27 cellular contexts compared by ENCODE assay signal in genomic region chr16:1197237-1197866, GRCh38. TPM values are rescaled to one million over a fixed set of nuclear protein-coding genes. Genes with fewer than 3 reads are reported as not detected.
DNase-seq lines count a peak whose midpoint lies in the region; ATAC-seq and TF ChIP-seq lines count a peak whose summit lies in the region.
"Had no signal": no experiment of that assay in that cellular context is flagged by ENCODE, and none has a peak within 500 bp of the region (broad histone marks: within the 10 kb centered on the region; RNA-seq: fewer than 3 reads in every experiment).

No MANE protein-coding gene starts in this region.

- H3K9me3 ChIP-seq in HEK293 (ENCODE audit: control insufficient read depth, insufficient read depth, low read depth, low read length) (no peaks in the 10 kb centered on the region), body of pancreas (no peaks in the 10 kb centered on the region), SJCRH30 (replicated peaks) (no peaks in the 10 kb centered on the region)
- H3K9me3 ChIP-seq: adrenal gland, colonic mucosa, neutrophil, testis had no signal

- POLR2A ChIA-PET in HEK293 (lab: Yijun Ruan, JAX): no interaction called here

- CTCF ChIA-PET in HEK293 (lab: Yijun Ruan, JAX): interaction anchor here (1.2 kb wide), 1 partner anchor 15 kb away, joined by 5 read pairs; no protein-coding TSS in a partner anchor

- no peak for TF ChIP-seq CTCF in HEK293 (tag by site-specific recombination; IDR thresholded peaks at IDR 0.05)
- TF ChIP-seq CTCF in body of pancreas (IDR thresholded peaks at IDR 0.05): no peak

- no peaks in the 10 kb centered on the region for H3K27me3 ChIP-seq in body of pancreas
- no peaks in the 10 kb centered on the region for H3K27me3 ChIP-seq in SJCRH30
- H3K27me3 ChIP-seq: adrenal gland, colonic mucosa, testis had no signal

- WGBS in body of pancreas, 2 donors: 55 to 64% methylated on average over 9 to 19 of the region's 19 CpGs

- TF ChIP-seq POLR2A in body of pancreas (IDR thresholded peaks at IDR 0.05): no peak

- H3K27ac ChIP-seq in HEK293 (ENCODE audit: extremely low read depth, low read depth, low read length): no peak overlapping the region
- H3K27ac ChIP-seq in body of pancreas: no peak overlapping the region
- no peak overlapping the region for H3K27ac ChIP-seq in SJCRH30
- H3K27ac ChIP-seq: adrenal gland, colonic mucosa, KMS-11, neutrophil, testis had no signal

- H3K4me3 ChIP-seq in HEK293 (ENCODE audit: low read depth, low read length) (no peak overlapping the region), body of pancreas (no peak overlapping the region), SJCRH30 (no peak overlapping the region)
- H3K4me3 ChIP-seq: adrenal gland, colonic mucosa, testis had no signal

- H3K36me3 ChIP-seq in HEK293 (ENCODE audit: control insufficient read depth in 2 of 2, insufficient read depth in 1 of 2, low read length in 2 of 2) (no peaks in the 10 kb centered on the region), body of pancreas (replicated peaks in 1 of 2; ENCODE audit: insufficient read depth in 1 of 2, low read depth in 2 of 2) (no peaks in the 10 kb centered on the region), SJCRH30 (no peaks in the 10 kb centered on the region)
- H3K36me3 ChIP-seq: adrenal gland, colonic mucosa, neutrophil had no signal

- DNase-seq in COR-L47 (lab: John Stamatoyannopoulos, UW) (peak; percentile 96), NCI-H2081 (lab: John Stamatoyannopoulos, UW) (peak; percentile 34 to 79), body of pancreas (peak in 3 of 4 donors; percentile 53 to 64 (median 54)), SJCRH30 (no peak), DMS 273 (lab: John Stamatoyannopoulos, UW; ENCODE audit: unreplicated experiment) (no peak)
- DNase-seq: activated CD8-positive, alpha-beta T cell treated with anti-CD3 and anti-CD28 coated beads, Interleukin-2, amount 10 ng/mL, durations not matched to agents 7 days and 5 days; activated naive CD4-positive, alpha-beta T cell; activated T-cell treated with anti-CD3 and anti-CD28 coated beads, Interleukin-2, amount 50 U/mL, for 1 hour; adrenal gland; colonic mucosa; GF-D8; kidney glomerular epithelial cell; mammary epithelial cell; NCI-H510A treated with DMSO at 0.1 percent for 48 hours; small intestine; stimulated activated CD4-positive, alpha-beta T cell treated with anti-CD3 and anti-CD28 coated beads, Interleukin-2, amount 100 ng/mL, for 48 hours; stimulated activated naive CD4-positive, alpha-beta T cell; testis had no signal

- peaks cover 3% of the 10 kb centered on the region; the same call in 1 of the 2 replicates for H3K4me1 ChIP-seq in HEK293 (ENCODE audit: control insufficient read depth, insufficient read depth, low read length)
- peaks cover 6% of the 10 kb centered on the region for H3K4me1 ChIP-seq in body of pancreas
- no peaks in the 10 kb centered on the region for H3K4me1 ChIP-seq in SJCRH30
- H3K4me1 ChIP-seq: colonic mucosa, testis had no signal

- ATAC-seq in body of pancreas: no peak
- no peak for ATAC-seq in HG03135 (IDR thresholded peaks at IDR 0.05; ENCODE audit: unreplicated experiment)
- no peak for ATAC-seq in GM21390 (IDR thresholded peaks at IDR 0.05; ENCODE audit: unreplicated experiment)
- ATAC-seq: activated CD8-positive, alpha-beta T cell treated with anti-CD3 and anti-CD28 coated beads, Interleukin-2, amount 10 ng/mL, durations not matched to agents 7 days and 5 days had no signal

- intact Hi-C loops in body of pancreas (cut with DNase I): no loop called here

TF ChIP-seq in HEK293, 187 proteins besides CTCF, POLR2A, EP300 and RAD21 (continues in another document):
- TF ChIP-seq ZEB2 (tag by site-specific recombination; IDR thresholded peaks at IDR 0.05): 0 out of 2 replicates have a peak, but pooled peaks have one; percentile 15
- no peak for TF ChIP-seq ZNF624 (tag by site-specific recombination; IDR thresholded peaks at IDR 0.05)
- TF ChIP-seq GLIS2 (tag by site-specific recombination; IDR thresholded peaks at IDR 0.05): peak; percentile 48; the same call in 1 of the 2 replicates
- peak; percentile 71; the same call in 1 of the 2 replicates for TF ChIP-seq ZBTB48 (tag by site-specific recombination; IDR thresholded peaks at IDR 0.05)
- TF ChIP-seq KLF1 (tag by site-specific recombination; IDR thresholded peaks at IDR 0.05): peak; percentile 36; the same call in 1 of the 2 replicates
- 0 out of 2 replicates have a peak, but pooled peaks have one; percentile 18 for TF ChIP-seq ZSCAN23 (tag by site-specific recombination; IDR thresholded peaks at IDR 0.05)
- peak; percentile 63 for TF ChIP-seq ZBTB17 (tag by site-specific recombination; IDR thresholded peaks at IDR 0.05)
- TF ChIP-seq ZBTB20 (tag by site-specific recombination; IDR thresholded peaks at IDR 0.05): no peak
- peak; percentile 96 for TF ChIP-seq OSR2 (tag by site-specific recombination; IDR thresholded peaks at IDR 0.05)
- 0 out of 2 replicates have a peak, but pooled peaks have one; percentile 10 for TF ChIP-seq KLF8 (tag by site-specific recombination; IDR thresholded peaks at IDR 0.05)
- TF ChIP-seq ZFP69B (tag by site-specific recombination; IDR thresholded peaks at IDR 0.05): peak; percentile 94
- TF ChIP-seq ZNF626 (tag by site-specific recombination; IDR thresholded peaks at IDR 0.05): no peak
- no peak for TF ChIP-seq KLF9 (tag by site-specific recombination; IDR thresholded peaks at IDR 0.05; ENCODE audit: low read depth)
- TF ChIP-seq GLIS1 (tag by site-specific recombination; IDR thresholded peaks at IDR 0.05): peak; percentile 99
- TF ChIP-seq ZIC2 (tag by site-specific recombination; IDR thresholded peaks at IDR 0.05): peak; percentile 86
- TF ChIP-seq ZNF561 (tag by site-specific recombination; IDR thresholded peaks at IDR 0.05; ENCODE audit: borderline replicate concordance): 0 out of 2 replicates have a peak, but pooled peaks have one; percentile 34
- TF ChIP-seq ZNF692 (tag by site-specific recombination; IDR thresholded peaks at IDR 0.05): peak; percentile 92
- peak; percentile 80 for TF ChIP-seq ZBTB8A (tag by site-specific recombination; IDR thresholded peaks at IDR 0.05)
- TF ChIP-seq KLF17 (tag by site-specific recombination; IDR thresholded peaks at IDR 0.05): peak; percentile 90
- peak; percentile 47; the same call in 1 of the 2 replicates for TF ChIP-seq IKZF3 (tag by site-specific recombination; IDR thresholded peaks at IDR 0.05)
- peak; percentile 99 for TF ChIP-seq SCRT1 (tag by site-specific recombination; IDR thresholded peaks at IDR 0.05; ENCODE audit: borderline replicate concordance)
- TF ChIP-seq PATZ1 (tag by site-specific recombination; IDR thresholded peaks at IDR 0.05): peak; percentile 56; the same call in 1 of the 2 replicates

RNA-seq across cellular contexts. Expression of gene TPSG1, which starts 27.7 kb away (rescaled TPM):
- total RNA-seq in body of pancreas: not detected
- not detected in 2 replicates for total RNA-seq in SJCRH30 (2014; rRNA removed; shearing (Covaris generic))
- total RNA-seq: activated CD8-positive, alpha-beta T cell treated with anti-CD3 and anti-CD28 coated beads, Interleukin-2, amount 10 ng/mL, durations not matched to agents 7 days and 5 days; bronchial epithelial cell; fibroblast of lung; HT1080; mammary epithelial cell; pulmonary artery endothelial cell had no signal

RNA-seq across cellular contexts. Expression of gene TPSB2, which starts 32.6 kb away (rescaled TPM):
- 10 to 100 TPM in 1 of 2 donors, 1 to 10 TPM in 1; 4.4 to 21.8 TPM for total RNA-seq in body of pancreas
- not detected in 2 replicates for total RNA-seq in SJCRH30 (2014; rRNA removed; shearing (Covaris generic))
- total RNA-seq: activated CD8-positive, alpha-beta T cell treated with anti-CD3 and anti-CD28 coated beads, Interleukin-2, amount 10 ng/mL, durations not matched to agents 7 days and 5 days; bronchial epithelial cell; fibroblast of lung; HT1080; mammary epithelial cell; pulmonary artery endothelial cell had no signal

RNA-seq across cellular contexts. Expression of gene TPSAB1, which starts 43.2 kb away (rescaled TPM):
- 10 to 100 TPM; 23.6 to 53.4 TPM for total RNA-seq in body of pancreas
- not detected in 2 replicates for total RNA-seq in SJCRH30 (2014; rRNA removed; shearing (Covaris generic))
- total RNA-seq: activated CD8-positive, alpha-beta T cell treated with anti-CD3 and anti-CD28 coated beads, Interleukin-2, amount 10 ng/mL, durations not matched to agents 7 days and 5 days; bronchial epithelial cell; fibroblast of lung; HT1080; mammary epithelial cell; pulmonary artery endothelial cell had no signal

RNA-seq across cellular contexts. Expression of gene CACNA1H, which starts 44.4 kb away (rescaled TPM):
- 10 to 100 TPM in 1 of 2 donors, 1 to 10 TPM in 1; 7.3 to 15.2 TPM for total RNA-seq in body of pancreas
- 1.4 and 1.7 TPM in 2 replicates for total RNA-seq in SJCRH30 (2014; rRNA removed; shearing (Covaris generic))
- total RNA-seq: bronchial epithelial cell, HT1080, mammary epithelial cell had no signal

RNA-seq across cellular contexts. Expression of gene TPSD1, which starts 58.5 kb away (rescaled TPM):
- 1 to 10 TPM in 1 of 2 donors, not detected in 1; 1.6 TPM for total RNA-seq in body of pancreas
- not detected in 2 replicates for total RNA-seq in SJCRH30 (2014; rRNA removed; shearing (Covaris generic))
- total RNA-seq: activated CD8-positive, alpha-beta T cell treated with anti-CD3 and anti-CD28 coated beads, Interleukin-2, amount 10 ng/mL, durations not matched to agents 7 days and 5 days; adrenal gland; bronchial epithelial cell; fibroblast of lung; HT1080; mammary epithelial cell; pulmonary artery endothelial cell had no signal

Comparison
In these comparisons a context has a peak if more than half of its experiments do, and no peak if none do; other contexts are left out.
1. DNase-seq: peak in COR-L47 (single experiment), NCI-H2081 (2 of 2) and body of pancreas (3 of 4); none in SJCRH30 (0 of 2) and DMS 273 (single experiment).
2. RNA of gene TPSAB1, which starts 43.2 kb away (total RNA-seq): 23.6 to 53.4 TPM in body of pancreas; not detected in SJCRH30; every median in the first group is over 10 times any median in the second.